Comparison of ENCODE assay signal across 1 cellular context in the genomic region with DNA sequence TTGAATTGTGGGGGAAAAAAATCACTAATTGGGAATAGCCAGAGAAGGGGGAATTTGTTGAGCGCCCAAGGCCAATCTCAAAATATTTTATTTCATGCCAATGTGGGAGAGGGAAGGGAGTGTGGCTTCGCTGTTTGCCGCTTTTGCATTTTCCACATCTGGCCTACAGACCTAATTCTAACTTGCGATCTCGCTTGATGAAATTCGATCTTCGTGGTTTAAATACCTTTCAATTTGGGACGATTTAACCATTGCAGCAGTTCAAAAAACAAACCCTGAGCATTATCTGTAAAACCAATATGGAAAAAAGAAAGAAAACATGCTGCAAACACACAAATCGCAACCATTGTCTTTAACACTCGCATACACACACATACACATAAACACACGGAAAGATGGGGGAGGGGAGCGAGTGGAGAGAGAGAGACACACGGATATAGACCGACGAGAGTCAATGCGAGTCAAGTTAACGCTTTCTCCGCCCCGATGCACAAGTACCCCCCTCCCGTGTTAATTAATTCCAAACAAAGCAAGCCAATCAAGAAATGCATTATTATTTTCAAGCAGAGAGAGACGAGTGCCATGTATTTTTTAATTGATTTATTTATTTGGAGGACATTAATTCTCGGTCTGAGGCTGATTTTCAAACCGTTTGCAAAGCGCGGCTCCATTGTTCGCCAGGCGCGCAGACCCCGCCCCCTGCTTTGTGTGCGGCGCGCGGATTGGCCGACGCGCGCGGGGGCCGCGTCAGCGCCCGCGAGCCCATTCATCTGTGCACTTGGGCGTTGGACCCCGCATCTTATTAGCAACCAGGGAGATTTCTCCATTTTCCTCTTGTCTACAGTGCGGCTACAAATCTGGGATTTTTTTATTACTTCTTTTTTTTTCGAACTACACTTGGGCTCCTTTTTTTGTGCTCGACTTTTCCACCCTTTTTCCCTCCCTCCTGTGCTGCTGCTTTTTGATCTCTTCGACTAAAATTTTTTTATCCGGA.
TF ChIP-seq lines count a peak whose summit lies in the region.

A gene with protein sequence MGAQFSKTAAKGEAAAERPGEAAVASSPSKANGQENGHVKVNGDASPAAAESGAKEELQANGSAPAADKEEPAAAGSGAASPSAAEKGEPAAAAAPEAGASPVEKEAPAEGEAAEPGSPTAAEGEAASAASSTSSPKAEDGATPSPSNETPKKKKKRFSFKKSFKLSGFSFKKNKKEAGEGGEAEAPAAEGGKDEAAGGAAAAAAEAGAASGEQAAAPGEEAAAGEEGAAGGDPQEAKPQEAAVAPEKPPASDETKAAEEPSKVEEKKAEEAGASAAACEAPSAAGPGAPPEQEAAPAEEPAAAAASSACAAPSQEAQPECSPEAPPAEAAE (plus strand): TSS at position 775 of the 994 bp plus-strand sequence. CDS start 401 bp downstream, outside the sequence.

TF ChIP-seq in HepG2, 621 proteins besides CTCF, POLR2A, EP300 and RAD21 (continued from another document and continues in another):
- TF ChIP-seq ZNF652 (CRISPR knock-in tag; IDR thresholded peaks at IDR 0.05; ENCODE audit: borderline replicate concordance, low read depth) (peak; percentile 87), FOXM1 (CRISPR knock-in tag; IDR thresholded peaks at IDR 0.05) (no peak), ZNF724P (CRISPR knock-in tag; IDR thresholded peaks at IDR 0.05; ENCODE audit: borderline replicate concordance) (no peak), ZNF777 (CRISPR knock-in tag; IDR thresholded peaks at IDR 0.05) (peak; percentile 25; the same call in 1 of the 2 replicates), ZMYM2 (CRISPR knock-in tag; IDR thresholded peaks at IDR 0.05) (no peak), ARID5B (CRISPR knock-in tag; IDR thresholded peaks at IDR 0.05) (peak; percentile 8; the same call in 1 of the 2 replicates), YY1 (IDR thresholded peaks at IDR 0.05; ENCODE audit: insufficient read depth, insufficient replicate concordance, low read depth, low read length) (peak; percentile 80), ZNF180 (CRISPR knock-in tag; IDR thresholded peaks at IDR 0.05; ENCODE audit: borderline replicate concordance, low read depth) (no peak), ZNF766 (CRISPR knock-in tag; IDR thresholded peaks at IDR 0.05; ENCODE audit: borderline replicate concordance) (no peak), KLF6 (CRISPR knock-in tag; IDR thresholded peaks at IDR 0.05) (peak; percentile 27; the same call in 1 of the 2 replicates), TP53 (CRISPR knock-in tag; conservative IDR thresholded peaks at IDR 0.05) (no peak), TOE1 (CRISPR knock-in tag; IDR thresholded peaks at IDR 0.05) (no peak), SOX6 (IDR thresholded peaks at IDR 0.05) (no peak), SOX6 (CRISPR knock-in tag; IDR thresholded peaks at IDR 0.05) (peak; percentile 79), FOSL2 (CRISPR knock-in tag; IDR thresholded peaks at IDR 0.05) (0 out of 2 replicates have a peak, but pooled peaks have one; percentile 12), CREB1 (IDR thresholded peaks at IDR 0.05) (peak; percentile 69; the same call in 1 of the 2 replicates), CREB1 (CRISPR knock-in tag; IDR thresholded peaks at IDR 0.05) (no peak), MXI1 (IDR thresholded peaks at IDR 0.05; ENCODE audit: borderline replicate concordance, low read depth, low read length) (peak; percentile 8; the same call in 1 of the 3 replicates), POLR2AphosphoS5 (IDR thresholded peaks at IDR 0.05; ENCODE audit: low read depth, low read length) (peak; percentile 87), KDM5B (CRISPR knock-in tag; IDR thresholded peaks at IDR 0.05; ENCODE audit: borderline replicate concordance) (no peak), GPN1 (CRISPR knock-in tag; IDR thresholded peaks at IDR 0.05; ENCODE audit: borderline replicate concordance) (no peak), AGO2 (optimal IDR thresholded peaks at IDR 0.05; ENCODE audit: low read depth, low read length) (peak; percentile 39), RBFOX2 (IDR thresholded peaks at IDR 0.05; ENCODE audit: low read depth, low read length) (peak; percentile 93), DMAP1 (CRISPR knock-in tag; IDR thresholded peaks at IDR 0.05) (0 out of 2 replicates have a peak, but pooled peaks have one; percentile 33), ISL2 (CRISPR knock-in tag; IDR thresholded peaks at IDR 0.05) (0 out of 2 replicates have a peak, but pooled peaks have one; percentile 15), ZNF317 (CRISPR knock-in tag; IDR thresholded peaks at IDR 0.05) (peak; percentile 40; the same call in 1 of the 2 replicates), TAF1 (CRISPR knock-in tag; IDR thresholded peaks at IDR 0.05) (peak; percentile 69; the same call in 1 of the 2 replicates), HOXD1 (CRISPR knock-in tag; IDR thresholded peaks at IDR 0.05) (no peak), RFX5 (IDR thresholded peaks at IDR 0.05; ENCODE audit: low read depth, low read length) (0 out of 2 replicates have a peak, but pooled peaks have one; percentile 18), NFAT5 (CRISPR knock-in tag; IDR thresholded peaks at IDR 0.05) (no peak), TGIF2 (CRISPR knock-in tag; IDR thresholded peaks at IDR 0.05) (peak; percentile 63; the same call in 1 of the 2 replicates), ZNF501 (CRISPR knock-in tag; IDR thresholded peaks at IDR 0.05) (peak; percentile 74), SP2 (CRISPR knock-in tag; IDR thresholded peaks at IDR 0.05) (peak; percentile 53), ATF7-NPFF (CRISPR knock-in tag; IDR thresholded peaks at IDR 0.05; ENCODE audit: low read depth) (0 out of 2 replicates have a peak, but pooled peaks have one; percentile 38), ERF (CRISPR knock-in tag; IDR thresholded peaks at IDR 0.05) (no peak), ZNF646 (CRISPR knock-in tag; IDR thresholded peaks at IDR 0.05) (peak; percentile 84), HNF1B (CRISPR knock-in tag; IDR thresholded peaks at IDR 0.05) (0 out of 2 replicates have a peak, but pooled peaks have one; percentile 55), TBX3 (IDR thresholded peaks at IDR 0.05; ENCODE audit: borderline replicate concordance) (no peak), SALL1 (CRISPR knock-in tag; IDR thresholded peaks at IDR 0.05) (peak; percentile 78)
